ENCODE assay signal across 8 cellular contexts in the genomic region with DNA sequence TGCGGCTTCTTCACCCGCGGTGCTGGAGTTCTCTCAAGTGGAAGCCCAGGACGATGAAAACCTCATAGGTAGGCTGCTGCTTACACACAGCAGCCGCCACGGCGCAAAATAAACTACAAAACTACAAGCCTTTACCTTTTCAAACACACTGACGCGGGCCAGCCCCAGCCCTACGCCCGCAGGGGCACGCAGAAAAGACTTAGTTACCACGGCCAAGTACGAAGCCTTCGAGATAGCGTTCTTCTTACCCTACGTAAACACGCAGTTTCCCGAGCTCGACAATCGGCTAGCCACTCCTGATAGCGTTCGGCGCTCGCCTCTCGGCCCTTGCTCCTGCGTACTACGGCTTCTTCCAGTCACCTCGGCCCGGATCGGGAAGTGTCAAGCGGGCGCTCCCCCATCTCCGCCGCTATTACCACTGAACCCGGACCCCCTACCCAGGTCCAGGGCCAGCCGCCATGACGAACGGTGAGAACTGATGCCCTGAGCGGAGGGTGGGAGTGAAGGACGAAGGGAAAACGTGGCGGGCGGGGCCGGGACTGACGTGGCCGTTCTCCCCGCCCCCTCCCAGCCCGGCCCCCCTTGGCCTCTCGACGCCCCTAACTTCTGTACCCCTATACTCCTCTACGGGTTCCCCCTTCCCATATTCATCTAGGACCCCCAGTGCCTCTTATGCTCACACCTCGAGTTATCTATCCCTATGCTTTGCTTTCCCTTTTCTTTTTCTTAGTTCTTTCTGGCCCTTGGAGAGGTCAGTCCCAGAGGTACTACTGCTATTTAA. TPM values are rescaled to one million over a fixed set of nuclear protein-coding genes. Genes with fewer than 3 reads are reported as not detected.
DNase-seq lines count a peak whose midpoint lies in the region; ATAC-seq and TF ChIP-seq lines count a peak whose summit lies in the region.

TMEM167B (plus strand) TSS at position 350 of the 781 bp plus-strand sequence; CDS start at position 459, 109 bp downstream.

- H3K4me1 Mint-ChIP-seq in T-cell, result peaks cover 29 to 45% (median 42%) of the 10 kb centered on the region in 3 donors

- POLR2A ChIA-PET in T-cell (lab: Charles Lee), result interaction anchor here (0.5 to 1.9 kb wide), 6 partner anchors 9 to 335 kb away, joined by 3 to 8 read pairs (median 5); partner anchors contain the start of gene WDR47 (in 1 of the 2)

- peak within 1 kb of the TSS; percentile 75 for H3K27ac ChIP-seq in adipose tissue (ENCODE audit: low read depth, low read length)
- H3K27ac ChIP-seq in heart left ventricle, result peak within 1 kb of the TSS; percentile 93 to 99 (median 98)
- H3K27ac ChIP-seq in upper lobe of left lung, result peak within 1 kb of the TSS; percentile 97 to 99 (median 98)

- peak in 1 of 4 donors; percentile 83 for TF ChIP-seq EP300 in upper lobe of left lung (IDR thresholded peaks at IDR 0.05)

- H3K4me1 ChIP-seq in heart left ventricle, result peaks cover 0 to 53% (median 24%) of the 10 kb centered on the region in 12 donors
- H3K4me1 ChIP-seq in upper lobe of left lung, result peaks cover 16 to 50% (median 25%) of the 10 kb centered on the region in 4 donors

- in situ Hi-C loops in GM13976 (cut with MboI; ENCODE audit: low sequenced_read_pairs, unreplicated experiment), result no loop called here

- peak within 1 kb of the TSS; percentile 91 to 98 (median 94) for H3K4me3 Mint-ChIP-seq in T-cell

- H3K4me3 ChIP-seq in heart left ventricle, result peak within 1 kb of the TSS; percentile 56 to 95 (median 88)
- H3K4me3 ChIP-seq in upper lobe of left lung, result peak within 1 kb of the TSS; percentile 68 to 76 (median 74)

- no peaks in the 10 kb centered on the region for H3K9me3 Mint-ChIP-seq in T-cell

- H3K9me3 ChIP-seq in heart left ventricle (peaks cover 0 to 3% (median 0%) of the 10 kb centered on the region in 12 donors), upper lobe of left lung (no peaks in the 10 kb centered on the region)

- TF ChIP-seq CTCF in GM13976 (IDR thresholded peaks at IDR 0.05; ENCODE audit: borderline replicate concordance, control extremely low read depth, extremely low read depth, insufficient read depth, missing control alignments), result no peak
- TF ChIP-seq CTCF in heart left ventricle (IDR thresholded peaks at IDR 0.05), result no peak
- TF ChIP-seq CTCF in upper lobe of left lung (IDR thresholded peaks at IDR 0.05), result peak in 1 of 6 experiments; percentile 36

- H3K36me3 Mint-ChIP-seq in T-cell, result peaks cover 13% of the 10 kb centered on the region

- CTCF ChIA-PET in T-cell (lab: Charles Lee), result interaction anchor here (0.6 to 1.3 kb wide), 5 partner anchors 9 to 307 kb away, joined by 3 to 11 read pairs (median 4); partner anchors contain the start of genes ELAPOR1 (in 1 of the 2) and SORT1 (in 1 of the 2)

- WGBS in adipose tissue, 3 donors, result 0 to 1% (median 1%) methylated on average over 49 to 53 of the region's 53 CpGs
- 0 to 1% (median 0%) methylated on average over 30 to 53 of the region's 53 CpGs for WGBS in heart left ventricle, 4 donors
- WGBS in upper lobe of left lung, 2 donors, result 0 to 1% methylated on average over 18 to 53 of the region's 53 CpGs

- H3K36me3 ChIP-seq in heart left ventricle (peaks cover 0 to 29% (median 28%) of the 10 kb centered on the region in 9 donors), upper lobe of left lung (peaks cover 2 to 23% (median 11%) of the 10 kb centered on the region in 4 donors)

- intact Hi-C loops in heart left ventricle (cut with DNase I) (loop anchor here in 3 of 10 donors (1.0 to 5.0 kb wide), 2 partner anchors 10 to 48 kb away; partner anchors contain the start of gene WDR47 (in 2 of the 3)), posterior cingulate gyrus (cut with DNase I) (loop anchor here (5.0 kb wide), 1 partner anchor 48 kb away; the partner anchor contains the start of gene WDR47)

- ATAC-seq in HG02852 (IDR thresholded peaks at IDR 0.05; ENCODE audit: unreplicated experiment), result peak; percentile 93
- peak; percentile 92 to 97 (median 95) for ATAC-seq in T-cell (replicated peaks in 1 of 4)
- peak; percentile 90 to 97 (median 94) for ATAC-seq in heart left ventricle
- peak; percentile 98 for ATAC-seq in upper lobe of left lung (ENCODE audit: low FRiP score in 2 of 2)

- H3K27ac Mint-ChIP-seq in T-cell, result peak within 1 kb of the TSS; percentile 97 to 98

- TF ChIP-seq POLR2A in heart left ventricle (IDR thresholded peaks at IDR 0.05), result peak in 1 of 2 donors; percentile 77
- peak; percentile 45 to 86 (median 77) for TF ChIP-seq POLR2A in upper lobe of left lung (IDR thresholded peaks at IDR 0.05)

- DNase-seq in GM13976 (ENCODE audit: low spot score) (peak; percentile 91), NCI-H146 (lab: John Stamatoyannopoulos, UW) (peak; percentile 88), T-cell (peak; percentile 76 to 92 (median 86)), heart left ventricle (peak; percentile 92 to 96 (median 94)), posterior cingulate gyrus (peak; percentile 88 to 99 (median 94)), upper lobe of left lung (peak; percentile 92 to 96)

- H3K27me3 Mint-ChIP-seq in T-cell, result no peaks in the 10 kb centered on the region

- H3K27me3 ChIP-seq in heart left ventricle, result no peaks in the 10 kb centered on the region
- H3K27me3 ChIP-seq in upper lobe of left lung, result no peaks in the 10 kb centered on the region

RNA-seq across cellular contexts. Expression of gene TMEM167B, which starts in this region (rescaled TPM):
- total RNA-seq in T-cell (10 to 100 TPM; 33.2 to 55.1 (median 37.1) TPM), heart left ventricle (10 to 100 TPM; 14.1 to 52.9 (median 29.9) TPM), upper lobe of left lung (10 to 100 TPM; 13.2 to 43.6 (median 30.5) TPM)
- polyA plus RNA-seq in adipose tissue (10 to 100 TPM; 15.4 to 25.5 (median 18.8) TPM), heart left ventricle (10 to 100 TPM; 10.8 to 27.3 TPM)

Comparison
In these comparisons a context has a peak if more than half of its experiments do, and no peak if none do; other contexts are left out.
1. Peak in every context shown above with its lines: DNase-seq, ATAC-seq, H3K4me3 ChIP-seq and H3K27ac ChIP-seq.